In the genomic region with DNA sequence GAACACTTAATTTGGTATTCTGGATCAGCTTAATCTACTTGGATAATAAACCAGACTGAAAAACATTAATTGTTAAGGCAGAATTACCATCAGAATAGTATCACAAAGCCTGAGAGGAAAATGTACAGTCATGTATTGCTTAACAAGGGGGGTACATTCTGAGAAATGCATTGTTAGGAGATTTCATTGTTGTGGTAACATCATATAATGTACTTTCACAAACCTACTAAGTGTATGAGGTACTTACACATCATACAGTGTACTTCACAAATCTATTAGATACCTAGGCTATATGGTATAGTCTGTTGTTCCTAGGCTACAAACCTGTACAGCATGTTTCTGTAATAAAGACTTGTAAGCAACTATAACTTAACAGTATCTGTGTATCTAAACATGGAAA, we compare ENCODE assay signal across 17 cellular contexts.
DNase-seq lines count a peak whose midpoint lies in the region; ATAC-seq, FAIRE-seq and TF ChIP-seq lines count a peak whose summit lies in the region.
"Had no signal": no experiment of that assay in that cellular context is flagged by ENCODE, and none has a peak within 500 bp of the region (broad histone marks: within the 10 kb centered on the region; RNA-seq: fewer than 3 reads in every experiment).

No MANE protein-coding gene starts in this region.

- no peaks in the 10 kb centered on the region for H3K4me1 ChIP-seq in A673 (ENCODE audit: insufficient read depth, low read length, poor library complexity, severe bottlenecking)
- H3K4me1 ChIP-seq: Peyer's patch had no signal

- POLR2A ChIA-PET in A673 (lab: Charles Lee; ENCODE audit: low non-redundant PET), result no interaction called here

- intact Hi-C loops in A673 (cut with micrococcal nuclease; ENCODE audit: unreplicated experiment), result no loop called here

- DNase-seq in A673 (ENCODE audit: low spot score) (no peak), D721Med (ENCODE audit: insufficient read length, low spot score) (no peak), SK-N-MC (ENCODE audit: low read depth, low spot score) (no peak), glutamatergic neuron (no peak), occipital lobe (lab: John Stamatoyannopoulos, UW) (no peak)
- DNase-seq: activated naive CD4-positive, alpha-beta T cell; islet precursor cell; mesendoderm; MG63; NCI-H2029 treated with DMSO at 0.1 percent for 48 hours; NCI-H526 treated with DMSO at 0.1 percent for 48 hours; Peyer's patch; stimulated activated CD4-positive, alpha-beta T cell treated with anti-CD3 and anti-CD28 coated beads, Interleukin-2, amount 100 ng/mL, for 24 hours had no signal

- no TSS peak for BruUV-seq in A673 (replicated peaks; lab: Mats Ljungman, UMichigan)

- H3K27me3 ChIP-seq in A673 (replicated peaks; ENCODE audit: insufficient read depth, low read depth, low read length, poor library complexity), result no peaks in the 10 kb centered on the region
- H3K27me3 ChIP-seq: MG63, Peyer's patch had no signal

- peak overlapping the region; percentile 5 for H3K27ac Mint-ChIP-seq in glutamatergic neuron (ENCODE audit: unreplicated experiment)

- H3K4me1 Mint-ChIP-seq in glutamatergic neuron (ENCODE audit: low read depth, unreplicated experiment), result peaks cover 1% of the 10 kb centered on the region

- H3K4me3 ChIP-seq in A673 (ENCODE audit: low read depth, low read length, poor library complexity, severe bottlenecking), result no peak overlapping the region
- no peak overlapping the region for H3K4me3 ChIP-seq in SK-N-MC
- H3K4me3 ChIP-seq: MG63, Peyer's patch had no signal

- ATAC-seq in GM18867 (IDR thresholded peaks at IDR 0.05; ENCODE audit: unreplicated experiment) (no peak), HG03039 (IDR thresholded peaks at IDR 0.05; ENCODE audit: unreplicated experiment) (no peak)
- ATAC-seq: sciatic nerve had no signal

- no peaks in the 10 kb centered on the region for H3K27me3 Mint-ChIP-seq in glutamatergic neuron (ENCODE audit: unreplicated experiment)

- H3K9me3 ChIP-seq in A673 (ENCODE audit: low read depth, low read length, poor library complexity, severe bottlenecking) (no peaks in the 10 kb centered on the region), SK-N-MC (ENCODE audit: low read depth, low read length) (no peaks in the 10 kb centered on the region)
- H3K9me3 ChIP-seq: MG63, Peyer's patch had no signal

- no peaks in the 10 kb centered on the region for H3K36me3 Mint-ChIP-seq in glutamatergic neuron (ENCODE audit: unreplicated experiment)

- FAIRE-seq in D721Med (lab: Jason Lieb, UNC), result peak; percentile 84
- FAIRE-seq: TTC549 had no signal

- no peaks in the 10 kb centered on the region for H3K9me3 Mint-ChIP-seq in glutamatergic neuron (ENCODE audit: unreplicated experiment)

- no peak overlapping the region for H3K9ac ChIP-seq in SK-N-MC (ENCODE audit: insufficient read length)

- CTCF ChIA-PET in A673 (lab: Charles Lee), result no interaction called here

- no peaks in the 10 kb centered on the region for H3K36me3 ChIP-seq in A673 (ENCODE audit: insufficient read depth, low read length, poor library complexity, severe bottlenecking)
- H3K36me3 ChIP-seq in SK-N-MC (ENCODE audit: insufficient read depth, low read length), result no peaks in the 10 kb centered on the region

- H3K27ac ChIP-seq in A673 (ENCODE audit: low read depth, low read length, poor library complexity, severe bottlenecking), result peak overlapping the region; percentile 30
- H3K27ac ChIP-seq in SK-N-MC, result peak overlapping the region; percentile 77
- H3K27ac ChIP-seq: Peyer's patch had no signal

- TF ChIP-seq CTCF in A673 (conservative IDR thresholded peaks at IDR 0.05; ENCODE audit: low read depth, low read length) (no peak), D721Med (IDR thresholded peaks at IDR 0.05; ENCODE audit: insufficient read depth, missing control alignments) (no peak), glutamatergic neuron (IDR thresholded peaks at IDR 0.05; ENCODE audit: partially characterized antibody, unreplicated experiment) (no peak)

- no peak overlapping the region for H3K4me3 Mint-ChIP-seq in glutamatergic neuron (ENCODE audit: unreplicated experiment)
